ENCODE assay signal across 9 cellular contexts in genomic region chr3:128786434-128787020, GRCh38.
DNase-seq lines count a peak whose midpoint lies in the region; ATAC-seq and TF ChIP-seq lines count a peak whose summit lies in the region.
"Had no signal": no experiment of that assay in that cellular context is flagged by ENCODE, and none has a peak within 500 bp of the region (broad histone marks: within the 10 kb centered on the region; RNA-seq: fewer than 3 reads in every experiment).

No MANE protein-coding gene starts in this region.

- DNase-seq in SK-N-SH (no peak), activated B cell treated with CpG ODN at 0.5 μM for 24 hours (no peak), fibroblast of mammary gland (ENCODE audit: low read depth) (peak; percentile 29), trophoblast cell (no peak), body of pancreas (no peak), NCI-H1694 treated with DMSO at 0.1 percent for 48 hours (lab: John Stamatoyannopoulos, UW) (no peak)
- no peak for DNase-seq in activated effector memory CD4-positive, alpha-beta T cell treated with anti-CD3 and anti-CD28 coated beads, Interleukin-2, amount 50 U/mL, for 16 hours

- peaks cover 100% of the 10 kb centered on the region for H4K20me1 ChIP-seq in SK-N-SH (ENCODE audit: insufficient read depth)

- no peak for TF ChIP-seq RAD21 in SK-N-SH (IDR thresholded peaks at IDR 0.05; ENCODE audit: low read length)

- peak overlapping the region; percentile 7 for H3K27ac Mint-ChIP-seq in activated B cell treated with CpG ODN at 0.5 μM for 24 hours

- no peaks in the 10 kb centered on the region for H3K9me2 ChIP-seq in SK-N-SH

- no peak overlapping the region for H4K12ac ChIP-seq in trophoblast cell (ENCODE audit: low read depth, low read length)

- H3K4me3 Mint-ChIP-seq in activated B cell treated with CpG ODN at 0.5 μM for 24 hours = no peak overlapping the region

- ATAC-seq in SK-N-SH treated with all-trans-retinoic acid at 6 μM for 48 hours = no peak; the same call in 2 of the 3 replicates
- ATAC-seq in activated B cell treated with CpG ODN at 0.5 μM for 24 hours (ENCODE audit: low read depth) = no peak
- no peak for ATAC-seq in body of pancreas

- no peak for TF ChIP-seq POLR2A in body of pancreas (IDR thresholded peaks at IDR 0.05)

- H3K79me2 ChIP-seq in SK-N-SH (ENCODE audit: insufficient read depth) (peaks cover 99% of the 10 kb centered on the region), trophoblast cell (ENCODE audit: control insufficient read depth, insufficient read depth, low read length, poor library complexity) (peaks cover 10% of the 10 kb centered on the region)

- H3K79me1 ChIP-seq in trophoblast cell (ENCODE audit: low read length) = no peaks in the 10 kb centered on the region

- H3K36me3 ChIP-seq in SK-N-SH (replicated peaks in 1 of 2; ENCODE audit: control insufficient read depth in 1 of 2, insufficient read depth in 2 of 2, low read length in 1 of 2) (peaks cover 0 to 6% of the 10 kb centered on the region in 2 experiments), trophoblast cell (ENCODE audit: control insufficient read depth in 1 of 2, insufficient read depth in 2 of 2, low read length in 2 of 2) (peaks cover 0 to 4% of the 10 kb centered on the region in 2 experiments), body of pancreas (replicated peaks in 1 of 2; ENCODE audit: insufficient read depth in 1 of 2, low read depth in 2 of 2) (no peaks in the 10 kb centered on the region)

- H3K4me2 ChIP-seq in SK-N-SH = peak overlapping the region; percentile 6; the same call in 1 of the 2 replicates
- H3K4me2 ChIP-seq in trophoblast cell (ENCODE audit: low read length) = no peak overlapping the region

- H3K27me3 ChIP-seq in SK-N-SH (ENCODE audit: insufficient read depth) = no peaks in the 10 kb centered on the region
- H3K27me3 ChIP-seq in trophoblast cell (ENCODE audit: insufficient read depth, low read length) = no peaks in the 10 kb centered on the region
- H3K27me3 ChIP-seq in body of pancreas = no peaks in the 10 kb centered on the region

- 77% methylated on average over 3 of the region's 3 CpGs for WGBS in SK-N-SH (ENCODE audit: low lambda C conversion rate)
- WGBS in trophoblast cell (ENCODE audit: extremely low coverage, insufficient coverage, insufficient read length) = no CpG with 5 or more reads among the region's 3 CpGs
- WGBS in body of pancreas, 2 donors = 63 to 69% methylated on average over 3 of the region's 3 CpGs

- H2BK12ac ChIP-seq in trophoblast cell (ENCODE audit: low read length) = no peak overlapping the region

- intact Hi-C loops in activated B cell treated with CpG ODN at 0.5 μM for 24 hours (cut with micrococcal nuclease) = loop anchor here (1.0 to 2.0 kb wide), 2 partner anchors 9 to 106 kb away; no protein-coding TSS in a partner anchor
- intact Hi-C loops in body of pancreas (cut with DNase I) = no loop called here

- peaks cover 8% of the 10 kb centered on the region for H3F3A ChIP-seq in SK-N-SH (replicated peaks; ENCODE audit: insufficient read depth)

- POLR2A ChIA-PET in SK-N-SH (lab: Yijun Ruan, JAX) (no interaction called here), activated B cell treated with CpG ODN at 0.5 μM for 24 hours (lab: Charles Lee) (no interaction called here)

- H3K18ac ChIP-seq in trophoblast cell (ENCODE audit: low read length) = no peak overlapping the region

- H2AFZ ChIP-seq in SK-N-SH (ENCODE audit: low read depth) = no peak overlapping the region
- no peak overlapping the region for H2AFZ ChIP-seq in trophoblast cell (ENCODE audit: insufficient read depth, low read length, poor library complexity)

- peaks cover 10 to 19% of the 10 kb centered on the region in 2 experiments; a peak in 2 of 4 replicates for H3K4me1 ChIP-seq in SK-N-SH (ENCODE audit: control insufficient read depth in 1 of 2, insufficient read depth in 2 of 2, low read depth in 1 of 2, low read length in 1 of 2)
- peaks cover 4 to 13% of the 10 kb centered on the region in 2 experiments for H3K4me1 ChIP-seq in trophoblast cell (ENCODE audit: control insufficient read depth in 1 of 2, insufficient read depth in 2 of 2, low read length in 2 of 2)
- peaks cover 16% of the 10 kb centered on the region for H3K4me1 ChIP-seq in body of pancreas

- H3K23ac ChIP-seq in trophoblast cell (ENCODE audit: low read length) = no peak overlapping the region

- H4K8ac ChIP-seq in trophoblast cell (ENCODE audit: low read depth, low read length) = no peak overlapping the region

- TF ChIP-seq CTCF in SK-N-SH (IDR thresholded peaks at IDR 0.05) (no peak), activated B cell treated with CpG ODN at 0.5 μM for 24 hours (IDR thresholded peaks at IDR 0.05) (no peak), fibroblast of mammary gland (conservative IDR thresholded peaks at IDR 0.05; ENCODE audit: control insufficient read depth, insufficient read depth, low read depth, low read length) (no peak), body of pancreas (IDR thresholded peaks at IDR 0.05) (no peak)

- H2BK120ac ChIP-seq in trophoblast cell (ENCODE audit: insufficient read depth, low read length, poor library complexity) = no peak overlapping the region

- H3K9me3 ChIP-seq in SK-N-SH (no peaks in the 10 kb centered on the region), trophoblast cell (ENCODE audit: insufficient read depth, low read depth, low read length) (no peaks in the 10 kb centered on the region), body of pancreas (no peaks in the 10 kb centered on the region)

- no peak overlapping the region for H2BK5ac ChIP-seq in trophoblast cell (ENCODE audit: low read depth, low read length, poor library complexity)

- TF ChIP-seq EP300 in SK-N-SH (IDR thresholded peaks at IDR 0.05; ENCODE audit: borderline replicate concordance in 1 of 2, low read depth in 1 of 2, low read length in 1 of 2) = no peak

- H3K27ac ChIP-seq in SK-N-SH (ENCODE audit: low read depth in 2 of 2, low read length in 1 of 2) (no peak overlapping the region), trophoblast cell (ENCODE audit: low read depth, low read length) (no peak overlapping the region), body of pancreas (no peak overlapping the region)
- H3K27ac ChIP-seq: 22Rv1 had no signal

- CTCF ChIA-PET in SK-N-SH (lab: Yijun Ruan, JAX) (interaction anchor here (1.0 to 4.4 kb wide), 3 partner anchors 8 to 106 kb away, joined by 3 to 23 read pairs (median 4); no protein-coding TSS in a partner anchor), activated B cell treated with CpG ODN at 0.5 μM for 24 hours (lab: Charles Lee) (interaction anchor here (0.7 to 3.0 kb wide), 2 partner anchors 106 to 131 kb away, joined by 3 to 17 read pairs; no protein-coding TSS in a partner anchor)

- H3K36me3 Mint-ChIP-seq in activated B cell treated with CpG ODN at 0.5 μM for 24 hours (ENCODE audit: low read depth) = no peaks in the 10 kb centered on the region

- H3K14ac ChIP-seq in trophoblast cell (ENCODE audit: low read length) = no peak overlapping the region

- no peaks in the 10 kb centered on the region for H3K27me3 Mint-ChIP-seq in activated B cell treated with CpG ODN at 0.5 μM for 24 hours

- H3K9ac ChIP-seq in SK-N-SH = no peak overlapping the region
- no peak overlapping the region for H3K9ac ChIP-seq in trophoblast cell (ENCODE audit: low read length)

- no peak overlapping the region for H2AK5ac ChIP-seq in trophoblast cell (ENCODE audit: low read length)

- no peak overlapping the region for H4K91ac ChIP-seq in trophoblast cell (ENCODE audit: low read depth, low read length)

- no peaks in the 10 kb centered on the region for H3K9me3 Mint-ChIP-seq in activated B cell treated with CpG ODN at 0.5 μM for 24 hours

- H3K4me3 ChIP-seq in SK-N-SH (ENCODE audit: low read depth in 2 of 2, low read length in 1 of 2) (no peak overlapping the region), fibroblast of mammary gland (ENCODE audit: control insufficient read depth, low read depth, low read length) (no peak overlapping the region), trophoblast cell (ENCODE audit: low read depth, low read length) (no peak overlapping the region), body of pancreas (no peak overlapping the region)

- H3K4ac ChIP-seq in trophoblast cell (ENCODE audit: low read depth, low read length) = peak overlapping the region; percentile 85

- H3K4me1 Mint-ChIP-seq in activated B cell treated with CpG ODN at 0.5 μM for 24 hours = peaks cover 93% of the 10 kb centered on the region

TF ChIP-seq in SK-N-SH, 30 proteins besides CTCF, POLR2A, EP300 and RAD21:
- TF ChIP-seq MEF2A (IDR thresholded peaks at IDR 0.05; ENCODE audit: borderline replicate concordance, low read depth) (no peak), TEAD4 (IDR thresholded peaks at IDR 0.05; ENCODE audit: borderline replicate concordance, insufficient read depth) (no peak)

TF ChIP-seq in SK-N-SH treated with all-trans-retinoic acid at 6 μM for 48 hours, 23 proteins besides CTCF, POLR2A, EP300 and RAD21 (continues in another document):
- no peak for TF ChIP-seq OSR1 (CRISPR knock-in tag; IDR thresholded peaks at IDR 0.05)
- TF ChIP-seq GLIS3 (CRISPR knock-in tag; IDR thresholded peaks at IDR 0.05) = no peak
- no peak for TF ChIP-seq ZFP3 (CRISPR knock-in tag; IDR thresholded peaks at IDR 0.05)
- no peak for TF ChIP-seq ZC3H10 (CRISPR knock-in tag; IDR thresholded peaks at IDR 0.05)
- TF ChIP-seq SNAI2 (CRISPR knock-in tag; IDR thresholded peaks at IDR 0.05) = no peak
- no peak for TF ChIP-seq TSHZ2 (CRISPR knock-in tag; IDR thresholded peaks at IDR 0.05)
- no peak for TF ChIP-seq ZNF70 (CRISPR knock-in tag; IDR thresholded peaks at IDR 0.05)
- no peak for TF ChIP-seq ZFP30 (CRISPR knock-in tag; IDR thresholded peaks at IDR 0.05)
- TF ChIP-seq ZNF8 (CRISPR knock-in tag; IDR thresholded peaks at IDR 0.05) = no peak
